ENCODE assay signal across 28 cellular contexts in the genomic region with DNA sequence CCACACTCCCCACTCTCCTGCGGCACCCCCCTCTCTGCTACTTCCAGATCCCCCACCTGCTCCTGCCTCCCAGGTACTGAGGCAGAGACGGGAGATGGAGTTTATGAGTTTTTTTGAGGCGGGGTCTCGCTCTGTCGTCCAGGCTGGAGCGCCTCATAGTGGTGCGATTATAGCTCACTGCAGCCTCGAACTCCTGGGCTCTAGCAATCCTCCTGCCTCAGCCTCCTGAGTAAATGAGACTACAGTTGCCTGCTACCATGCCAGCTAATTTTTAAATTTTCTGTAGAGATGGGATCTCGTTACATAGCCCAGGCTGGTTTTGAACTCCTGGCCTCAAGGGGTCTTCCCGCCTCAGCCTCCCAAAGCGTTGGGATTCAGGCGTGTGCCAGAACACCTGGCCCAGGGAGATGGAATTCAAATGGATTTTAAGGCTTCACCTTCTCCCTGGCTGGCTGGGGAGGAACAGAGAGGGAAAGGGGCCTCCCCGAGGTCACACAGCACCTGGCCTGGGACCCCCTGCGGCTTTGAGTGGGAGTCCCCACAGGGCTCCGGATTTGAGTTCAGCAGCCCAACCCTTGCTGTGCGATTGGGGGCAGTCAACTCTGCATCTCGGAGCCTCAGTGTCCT.
"Had no signal": no experiment of that assay in that cellular context is flagged by ENCODE, and none has a peak within 500 bp of the region (broad histone marks: within the 10 kb centered on the region; RNA-seq: fewer than 3 reads in every experiment).

No MANE protein-coding gene starts in this region.

- H3K4me3 Mint-ChIP-seq: activated CD4-positive, alpha-beta memory T cell treated with anti-CD3 and anti-CD28 coated beads, Interleukin-2, amount 10 ng/mL, durations not matched to agents 7 days and 5 days; activated naive CD4-positive, alpha-beta T cell treated with anti-CD3 and anti-CD28 coated beads, Interleukin-2, amount 10 ng/mL, durations not matched to agents 7 days and 5 days; activated naive CD8-positive, alpha-beta T cell treated with anti-CD3 and anti-CD28 coated beads, Interleukin-2, amount 10 ng/mL, durations not matched to agents 7 days and 5 days; activated T-cell treated with anti-CD3 and anti-CD28 coated beads, Interleukin-2, amount 50 U/mL, for 24 hours; effector memory CD8-positive, alpha-beta T cell; nephron; stimulated activated naive B cell treated with anti-CD40 and anti-IgM and Interleukin-4, amounts not matched to agents 10 μg/mL and 1 μg/mL and 100 μg/mL, for 72 hours had no signal

- H3K9me3 Mint-ChIP-seq: activated CD4-positive, alpha-beta memory T cell treated with anti-CD3 and anti-CD28 coated beads, Interleukin-2, amount 10 ng/mL, durations not matched to agents 7 days and 5 days; activated naive CD4-positive, alpha-beta T cell treated with anti-CD3 and anti-CD28 coated beads, Interleukin-2, amount 10 ng/mL, durations not matched to agents 7 days and 5 days; activated naive CD8-positive, alpha-beta T cell treated with anti-CD3 and anti-CD28 coated beads, Interleukin-2, amount 10 ng/mL, durations not matched to agents 7 days and 5 days; activated T-cell treated with anti-CD3 and anti-CD28 coated beads, Interleukin-2, amount 50 U/mL, for 24 hours; effector memory CD8-positive, alpha-beta T cell; nephron; stimulated activated naive B cell treated with anti-CD40 and anti-IgM and Interleukin-4, amounts not matched to agents 10 μg/mL and 1 μg/mL and 100 μg/mL, for 72 hours had no signal

- ATAC-seq: activated CD4-positive, CD25-positive, alpha-beta regulatory T cell treated with anti-CD3 and anti-CD28 coated beads, Interleukin-2, amount 50 U/mL, for 24 hours; effector memory CD8-positive, alpha-beta T cell; gastroesophageal sphincter; left ventricle myocardium superior; psoas muscle; stimulated activated naive B cell treated with anti-CD40 and anti-IgM and Interleukin-4, amounts not matched to agents 10 μg/mL and 1 μg/mL and 100 μg/mL, for 72 hours had no signal

- DNase-seq: activated CD4-positive, alpha-beta memory T cell treated with anti-CD3 and anti-CD28 coated beads, Interleukin-2, amount 10 ng/mL, durations not matched to agents 7 days and 5 days; activated CD4-positive, alpha-beta T cell treated with anti-CD3 and anti-CD28 coated beads for 48 hours; activated CD8-positive, alpha-beta memory T cell treated with anti-CD3 and anti-CD28 coated beads, Interleukin-2, amount 50 U/mL, for 48 hours; activated gamma-delta T cell; activated naive CD4-positive, alpha-beta T cell treated with anti-CD3 and anti-CD28 coated beads, Interleukin-2, amount 10 ng/mL, durations not matched to agents 7 days and 5 days; activated naive CD8-positive, alpha-beta T cell treated with anti-CD3 and anti-CD28 coated beads, Interleukin-2, amount 10 ng/mL, durations not matched to agents 7 days and 5 days; activated T-cell treated with anti-CD3 and anti-CD28 coated beads, Interleukin-2, amount 50 U/mL, for 24 hours; cerebellar nuclear complex; effector memory CD8-positive, alpha-beta T cell; psoas muscle; stimulated activated CD4-positive, alpha-beta T cell treated with anti-CD3 and anti-CD28 coated beads, Interleukin-1b, Interleukin-23, amount 100 ng/mL, for 48 hours; stimulated activated naive B cell treated with anti-CD40 and anti-IgM and Interleukin-4, amounts not matched to agents 10 μg/mL and 1 μg/mL and 100 μg/mL, for 72 hours; stomach; thyroid gland; upper lobe of left lung had no signal

- H2AFZ ChIP-seq: hepatocyte, parathyroid adenoma had no signal

- H3K4me1 ChIP-seq: ascending aorta, gastroesophageal sphincter, parathyroid adenoma, psoas muscle, stomach, thyroid gland, upper lobe of left lung, vagina had no signal

- H3K36me3 Mint-ChIP-seq: activated naive CD4-positive, alpha-beta T cell treated with anti-CD3 and anti-CD28 coated beads, Interleukin-2, amount 10 ng/mL, durations not matched to agents 7 days and 5 days; activated naive CD8-positive, alpha-beta T cell treated with anti-CD3 and anti-CD28 coated beads, Interleukin-2, amount 10 ng/mL, durations not matched to agents 7 days and 5 days; brain; stimulated activated naive B cell treated with anti-CD40 and anti-IgM and Interleukin-4, amounts not matched to agents 10 μg/mL and 1 μg/mL and 100 μg/mL, for 72 hours had no signal

- H3K79me2 ChIP-seq: hepatocyte, parathyroid adenoma had no signal

- H3K27me3 ChIP-seq: cardiac muscle cell, hepatocyte, thyroid gland, upper lobe of left lung, vagina had no signal

- H3K4me1 Mint-ChIP-seq: activated CD4-positive, alpha-beta memory T cell treated with anti-CD3 and anti-CD28 coated beads, Interleukin-2, amount 10 ng/mL, durations not matched to agents 7 days and 5 days; activated naive CD4-positive, alpha-beta T cell treated with anti-CD3 and anti-CD28 coated beads, Interleukin-2, amount 10 ng/mL, durations not matched to agents 7 days and 5 days; activated naive CD8-positive, alpha-beta T cell treated with anti-CD3 and anti-CD28 coated beads, Interleukin-2, amount 10 ng/mL, durations not matched to agents 7 days and 5 days; nephron; stimulated activated naive B cell treated with anti-CD40 and anti-IgM and Interleukin-4, amounts not matched to agents 10 μg/mL and 1 μg/mL and 100 μg/mL, for 72 hours had no signal

- H3K36me3 ChIP-seq: ascending aorta, cardiac muscle cell, gastroesophageal sphincter, stomach, thyroid gland, upper lobe of left lung, vagina had no signal

- H3K4me3 ChIP-seq: ascending aorta, cardiac muscle cell, coronary artery, gastroesophageal sphincter, hepatocyte, psoas muscle, smooth muscle cell, stomach, thyroid gland, upper lobe of left lung, vagina had no signal

- H3K27ac ChIP-seq: ascending aorta, coronary artery, gastroesophageal sphincter, hepatocyte, parathyroid adenoma, psoas muscle, stomach, thyroid gland, upper lobe of left lung, vagina had no signal

- H3K4me2 ChIP-seq: hepatocyte, smooth muscle cell had no signal

- H3K27ac Mint-ChIP-seq: activated CD4-positive, alpha-beta memory T cell treated with anti-CD3 and anti-CD28 coated beads, Interleukin-2, amount 10 ng/mL, durations not matched to agents 7 days and 5 days; activated naive CD4-positive, alpha-beta T cell treated with anti-CD3 and anti-CD28 coated beads, Interleukin-2, amount 10 ng/mL, durations not matched to agents 7 days and 5 days; activated naive CD8-positive, alpha-beta T cell treated with anti-CD3 and anti-CD28 coated beads, Interleukin-2, amount 10 ng/mL, durations not matched to agents 7 days and 5 days; activated T-cell treated with anti-CD3 and anti-CD28 coated beads, Interleukin-2, amount 50 U/mL, for 24 hours; effector memory CD8-positive, alpha-beta T cell; stimulated activated naive B cell treated with anti-CD40 and anti-IgM and Interleukin-4, amounts not matched to agents 10 μg/mL and 1 μg/mL and 100 μg/mL, for 72 hours had no signal

- H3K9ac ChIP-seq: parathyroid adenoma had no signal

- FAIRE-seq: endothelial cell of umbilical vein had no signal

- H3K9me3 ChIP-seq: ascending aorta, gastroesophageal sphincter, psoas muscle, stomach, thyroid gland, upper lobe of left lung, vagina had no signal
